Comparison of ENCODE assay signal across 34 cellular contexts in the genomic region with DNA sequence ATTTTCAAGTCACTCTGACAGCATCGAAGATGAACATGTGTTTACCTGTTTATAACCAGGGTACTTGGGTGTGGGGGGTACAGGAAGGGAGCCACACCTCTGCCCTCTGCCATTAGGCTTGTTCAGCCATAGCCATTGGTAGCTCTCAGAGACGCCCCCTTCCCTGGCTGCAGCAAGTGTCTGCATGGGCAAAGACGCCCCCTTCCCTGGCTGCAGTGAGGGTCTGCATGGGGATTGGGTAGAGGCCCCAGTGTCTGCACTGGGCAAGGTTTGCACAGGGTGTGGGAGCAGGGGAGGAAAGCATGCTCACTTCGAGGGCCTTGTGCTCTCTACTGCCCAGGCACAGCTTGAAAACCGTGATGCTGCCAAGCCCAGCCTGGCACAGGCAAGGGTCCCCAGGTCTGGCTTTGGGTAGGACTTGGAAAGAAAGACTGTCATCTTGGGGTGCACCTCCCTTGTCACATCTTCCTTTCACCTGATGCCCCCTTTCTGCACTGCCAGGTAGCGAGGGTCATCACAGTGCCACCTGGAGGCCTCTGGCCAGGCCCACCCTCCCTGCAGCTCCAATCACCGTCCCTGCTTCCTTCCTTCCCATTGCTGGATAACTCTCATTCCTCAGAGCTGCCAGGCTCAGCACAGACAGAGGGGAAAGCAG. TPM values are rescaled to one million over a fixed set of nuclear protein-coding genes. Genes with fewer than 3 reads are reported as not detected.
A peak's percentile ranks its signal among the peaks of the same experiment; 100 is the strongest.
DNase-seq lines count a peak whose midpoint lies in the region; ATAC-seq, FAIRE-seq and TF ChIP-seq lines count a peak whose summit lies in the region.
"Had no signal": no experiment of that assay in that cellular context is flagged by ENCODE, and none has a peak within 500 bp of the region (broad histone marks: within the 10 kb centered on the region; RNA-seq: fewer than 3 reads in every experiment).

No MANE protein-coding gene starts in this region.

- no peak overlapping the region for H3K23ac ChIP-seq in neuronal stem cell (ENCODE audit: low read depth, low read length, poor library complexity)

- no peaks in the 10 kb centered on the region for H3K79me2 ChIP-seq in HCT116 (ENCODE audit: insufficient read depth, low read length)
- no peaks in the 10 kb centered on the region for H3K79me2 ChIP-seq in GM12878 (ENCODE audit: control insufficient read depth, insufficient read depth, low read length)
- no peaks in the 10 kb centered on the region for H3K79me2 ChIP-seq in GM23248 (ENCODE audit: insufficient read depth)
- H3K79me2 ChIP-seq: hepatocyte had no signal

- in situ Hi-C loops in GM12878 (cut with MboI) = no loop called here
- in situ Hi-C loops in GM23248 (cut with MboI) = no loop called here

- ATAC-seq in HCT116 (peak; percentile 61), GM12878 (0 out of 3 replicates have a peak, but pooled peaks have one; percentile 22)
- ATAC-seq: activated T-helper 17 cell treated with anti-CD3 and anti-CD28 coated beads, Interleukin-2, amount 50 U/mL, for 72 hours; body of pancreas; gastroesophageal sphincter; left cardiac atrium had no signal

- H4K91ac ChIP-seq in neuronal stem cell (ENCODE audit: low read depth, low read length, poor library complexity) = no peak overlapping the region

- H3K27me3 Mint-ChIP-seq in T-helper 2 cell treated with Interferon-gamma antibody and Interleukin-4, amounts not matched to agents 5 μg/mL and 100 μg/mL, for 36 hours (ENCODE audit: low read depth) = no peaks in the 10 kb centered on the region
- H3K27me3 Mint-ChIP-seq: activated CD4-positive, alpha-beta memory T cell treated with anti-CD3 and anti-CD28 coated beads for 36 hours; activated T-helper 17 cell treated with anti-CD3 and anti-CD28 coated beads, Interleukin-2, amount 50 U/mL, for 72 hours; central memory CD8-positive, alpha-beta T cell had no signal

- TF ChIP-seq CTCF in HCT116 (IDR thresholded peaks at IDR 0.05 in 2 of 3, conservative IDR thresholded peaks at IDR 0.05 in 1 of 3; ENCODE audit: borderline replicate concordance in 1 of 3, insufficient read depth in 1 of 3, low read depth in 2 of 3, low read length in 2 of 3) (peak; percentile 16 to 29 (median 26); a peak in 4 of 6 replicates), GM12878 (IDR thresholded peaks at IDR 0.05 in 2 of 3, conservative IDR thresholded peaks at IDR 0.05 in 1 of 3; ENCODE audit: control insufficient read depth in 2 of 3, extremely low read depth in 1 of 3, insufficient read depth in 1 of 3, low read depth in 3 of 3, low read length in 3 of 3) (0 out of 6 replicates have a peak, but pooled peaks of 1 of the 3 experiments have one; percentile 10)

- H3K36me3 ChIP-seq in HCT116 (ENCODE audit: control insufficient read depth in 1 of 2, insufficient read depth in 2 of 2, low read length in 2 of 2) (no peaks in the 10 kb centered on the region), GM12878 (ENCODE audit: control insufficient read depth in 2 of 2, insufficient read depth in 2 of 2, low read length in 1 of 2) (no peaks in the 10 kb centered on the region), neuronal stem cell (replicated peaks in 1 of 2; ENCODE audit: control insufficient read depth in 2 of 2, insufficient read depth in 2 of 2, low read length in 2 of 2) (no peaks in the 10 kb centered on the region), GM23248 (ENCODE audit: low read depth) (no peaks in the 10 kb centered on the region)
- H3K36me3 ChIP-seq: gastroesophageal sphincter, ovary had no signal

- H3K14ac ChIP-seq in neuronal stem cell (ENCODE audit: low read length) = peak overlapping the region; percentile 47

- POLR2A ChIA-PET in HCT116 (lab: Charles Lee) = no interaction called here
- POLR2A ChIA-PET in GM12878 (lab: Charles Lee) = no interaction called here

- CTCF ChIA-PET in HCT116 (lab: Charles Lee) = no interaction called here
- CTCF ChIA-PET in GM12878 (lab: Yijun Ruan, JAX) = interaction anchor here (1.4 kb wide), 1 partner anchor 42 kb away, joined by 3 read pairs; no protein-coding TSS in a partner anchor

- H3K4me3 ChIP-seq in HCT116 (replicated peaks in 1 of 2; ENCODE audit: low read depth in 1 of 2, low read length in 2 of 2) = no peak overlapping the region
- no peak overlapping the region for H3K4me3 ChIP-seq in GM12878
- no peak overlapping the region for H3K4me3 ChIP-seq in neuronal stem cell (ENCODE audit: low read length in 2 of 2)
- no peak overlapping the region for H3K4me3 ChIP-seq in GM23248
- H3K4me3 ChIP-seq: body of pancreas, gastroesophageal sphincter, hepatocyte, ovary had no signal

- H3K4me1 ChIP-seq in HCT116 (ENCODE audit: control insufficient read depth in 1 of 2, insufficient read depth in 2 of 2, low read length in 2 of 2) (no peaks in the 10 kb centered on the region), GM12878 (ENCODE audit: control insufficient read depth, insufficient read depth, low read length) (no peaks in the 10 kb centered on the region), neuronal stem cell (ENCODE audit: control insufficient read depth in 2 of 2, insufficient read depth in 1 of 2, low read depth in 1 of 2, low read length in 2 of 2) (no peaks in the 10 kb centered on the region), GM23248 (ENCODE audit: insufficient read depth) (no peaks in the 10 kb centered on the region)
- H3K4me1 ChIP-seq: body of pancreas, gastroesophageal sphincter had no signal

- H3F3A ChIP-seq in GM23248 (ENCODE audit: insufficient read depth) = no peaks in the 10 kb centered on the region

- peaks cover 4% of the 10 kb centered on the region for H3K4me1 Mint-ChIP-seq in T-helper 2 cell treated with Interferon-gamma antibody and Interleukin-4, amounts not matched to agents 5 μg/mL and 100 μg/mL, for 36 hours (ENCODE audit: low read depth)
- H3K4me1 Mint-ChIP-seq: activated T-helper 17 cell treated with anti-CD3 and anti-CD28 coated beads, Interleukin-2, amount 50 U/mL, for 72 hours; central memory CD8-positive, alpha-beta T cell; immature natural killer cell; nephron had no signal

- no peak overlapping the region for H2BK12ac ChIP-seq in neuronal stem cell (ENCODE audit: low read length)

- DNase-seq in T-helper 2 cell treated with Interferon-gamma antibody and Interleukin-4, amounts not matched to agents 5 μg/mL and 100 μg/mL, for 36 hours (ENCODE audit: low spot score) = peak; percentile 1
- DNase-seq in T-helper 2 cell = no peak
- DNase-seq in HCT116 (ENCODE audit: low read depth, low spot score) = no peak
- DNase-seq in GM12878 (ENCODE audit: low read depth, low spot score) = no peak
- no peak for DNase-seq in neuronal stem cell (ENCODE audit: low spot score)
- no peak for DNase-seq in GM23248
- DNase-seq in SIG-M5 (lab: John Stamatoyannopoulos, UW) = no peak
- no peak for DNase-seq in NCI-H345 (lab: John Stamatoyannopoulos, UW)
- DNase-seq: 8988T; activated CD4-positive, alpha-beta memory T cell treated with anti-CD3 and anti-CD28 coated beads for 36 hours; activated CD4-positive, CD25-positive, alpha-beta regulatory T cell treated with anti-CD3 and anti-CD28 coated beads, Interleukin-2, amount 50 U/mL, for 72 hours; activated naive CD4-positive, alpha-beta T cell treated with anti-CD3 and anti-CD28 coated beads, Interleukin-2, amount 50 U/mL, for 16 hours; body of pancreas; Calu3; DMS79; GF-D8; HCEC 1CT; immature natural killer cell; left cardiac atrium; NCI-H146; NCI-H2107; ovary; SHP77 treated with DMSO at 0.1 percent for 48 hours; stimulated activated naive CD4-positive, alpha-beta T cell; SW 1271 had no signal

- no peak for FAIRE-seq in GM12878 (lab: Jason Lieb, UNC)
- FAIRE-seq: endothelial cell of umbilical vein, RCC 7860, urothelium cell line had no signal

- no peak overlapping the region for H4K8ac ChIP-seq in neuronal stem cell (ENCODE audit: low read depth, low read length)

- TF ChIP-seq EP300 in GM12878 (IDR thresholded peaks at IDR 0.05; ENCODE audit: borderline replicate concordance in 1 of 2, control insufficient read depth in 1 of 2, low read depth in 2 of 2, low read length in 2 of 2) = no peak

- BruUV-seq in HCT116 (replicated peaks; lab: Mats Ljungman, UMichigan) (no TSS peak), GM12878 (replicated peaks; lab: Mats Ljungman, UMichigan) (no TSS peak)

- TF ChIP-seq RAD21 in HCT116 (IDR thresholded peaks at IDR 0.05; ENCODE audit: low read depth) (no peak), GM12878 (IDR thresholded peaks at IDR 0.05; ENCODE audit: insufficient read depth, low read depth, low read length) (no peak)

- H2BK15ac ChIP-seq in neuronal stem cell (ENCODE audit: low read length) = no peak overlapping the region

- TF ChIP-seq POLR2A in HCT116 (IDR thresholded peaks at IDR 0.05; ENCODE audit: borderline replicate concordance, extremely low read depth, insufficient read depth, insufficient read length) = no peak
- TF ChIP-seq POLR2A in GM12878 (IDR thresholded peaks at IDR 0.05; ENCODE audit: low read depth, low read length) = no peak

- H3K27ac ChIP-seq in HCT116 (ENCODE audit: low read depth, low read length) (no peak overlapping the region), GM12878 (ENCODE audit: control insufficient read depth, insufficient read depth) (no peak overlapping the region), neuronal stem cell (replicated peaks; ENCODE audit: low read length) (no peak overlapping the region), GM23248 (no peak overlapping the region)
- H3K27ac ChIP-seq: body of pancreas, gastroesophageal sphincter, hepatocyte, ovary had no signal

- H2BK5ac ChIP-seq in neuronal stem cell (ENCODE audit: low read length) = no peak overlapping the region

- no peak overlapping the region for H2BK120ac ChIP-seq in neuronal stem cell (ENCODE audit: low read depth, low read length)

- H2AFZ ChIP-seq in HCT116 (ENCODE audit: low read depth, low read length, poor library complexity, severe bottlenecking) (no peak overlapping the region), GM12878 (ENCODE audit: control insufficient read depth, low read depth, low read length) (no peak overlapping the region), neuronal stem cell (ENCODE audit: low read length) (no peak overlapping the region), GM23248 (no peak overlapping the region)
- H2AFZ ChIP-seq: hepatocyte had no signal

- H3K4me2 ChIP-seq in HCT116 (ENCODE audit: low read length) = no peak overlapping the region
- H3K4me2 ChIP-seq in GM12878 (ENCODE audit: control insufficient read depth, insufficient read depth) = no peak overlapping the region
- H3K4me2 ChIP-seq in neuronal stem cell (ENCODE audit: insufficient read depth, low read length, poor library complexity, severe bottlenecking) = no peak overlapping the region
- no peak overlapping the region for H3K4me2 ChIP-seq in GM23248 (ENCODE audit: unreplicated experiment)
- H3K4me2 ChIP-seq: hepatocyte had no signal

- no peak overlapping the region for H3K4ac ChIP-seq in neuronal stem cell (ENCODE audit: low read length)

- no peaks in the 10 kb centered on the region for H3K36me3 Mint-ChIP-seq in T-helper 2 cell treated with Interferon-gamma antibody and Interleukin-4, amounts not matched to agents 5 μg/mL and 100 μg/mL, for 36 hours (ENCODE audit: low read depth)
- H3K36me3 Mint-ChIP-seq: activated CD4-positive, alpha-beta memory T cell treated with anti-CD3 and anti-CD28 coated beads for 36 hours; immature natural killer cell had no signal

- no peak overlapping the region for H2AK5ac ChIP-seq in neuronal stem cell (ENCODE audit: low read depth, low read length)

- no peaks in the 10 kb centered on the region for H3K9me2 ChIP-seq in HCT116 (ENCODE audit: insufficient read depth)
- H3K9me2 ChIP-seq in GM23248 (ENCODE audit: insufficient read depth) = no peaks in the 10 kb centered on the region

- SMC1A ChIA-PET in GM12878 (lab: Charles Lee; ENCODE audit: uncharacterized antibody, unreplicated experiment) = interaction anchor here (1.2 kb wide), 1 partner anchor 76 kb away, joined by 4 read pairs; no protein-coding TSS in a partner anchor

- H3K9me3 Mint-ChIP-seq in T-helper 2 cell treated with Interferon-gamma antibody and Interleukin-4, amounts not matched to agents 5 μg/mL and 100 μg/mL, for 36 hours = no peaks in the 10 kb centered on the region
- H3K9me3 Mint-ChIP-seq: activated CD4-positive, alpha-beta memory T cell treated with anti-CD3 and anti-CD28 coated beads for 36 hours; activated T-helper 17 cell treated with anti-CD3 and anti-CD28 coated beads, Interleukin-2, amount 50 U/mL, for 72 hours; central memory CD8-positive, alpha-beta T cell; immature natural killer cell; nephron had no signal

- no peak overlapping the region for H3K4me3 Mint-ChIP-seq in T-helper 2 cell treated with Interferon-gamma antibody and Interleukin-4, amounts not matched to agents 5 μg/mL and 100 μg/mL, for 36 hours
- H3K4me3 Mint-ChIP-seq: activated CD4-positive, alpha-beta memory T cell treated with anti-CD3 and anti-CD28 coated beads for 36 hours; activated T-helper 17 cell treated with anti-CD3 and anti-CD28 coated beads, Interleukin-2, amount 50 U/mL, for 72 hours; central memory CD8-positive, alpha-beta T cell; immature natural killer cell; nephron had no signal

- H3K27me3 ChIP-seq in HCT116 (ENCODE audit: insufficient read depth, low read length) (no peaks in the 10 kb centered on the region), GM12878 (replicated peaks in 1 of 2; ENCODE audit: control insufficient read depth in 2 of 2, insufficient read depth in 2 of 2, low read length in 1 of 2) (no peaks in the 10 kb centered on the region), neuronal stem cell (ENCODE audit: control insufficient read depth in 3 of 3, insufficient read depth in 3 of 3, low read depth in 1 of 3, low read length in 3 of 3) (no peaks in the 10 kb centered on the region), GM23248 (replicated peaks; ENCODE audit: insufficient read depth) (no peaks in the 10 kb centered on the region)
- H3K27me3 ChIP-seq: body of pancreas, gastroesophageal sphincter, hepatocyte, ovary had no signal

- H3K18ac ChIP-seq in neuronal stem cell (ENCODE audit: low read length) = no peak overlapping the region

- H4K20me1 ChIP-seq in HCT116 (ENCODE audit: insufficient read depth) (no peaks in the 10 kb centered on the region), GM12878 (ENCODE audit: control insufficient read depth, insufficient read depth) (no peaks in the 10 kb centered on the region), GM23248 (ENCODE audit: insufficient read depth) (no peaks in the 10 kb centered on the region)

- intact Hi-C loops in HCT116 (cut with micrococcal nuclease) = no loop called here
- intact Hi-C loops in GM12878 (cut with micrococcal nuclease; ENCODE audit: unreplicated experiment) = loop anchor here (2.0 kb wide), 1 partner anchor 21 kb away; no protein-coding TSS in a partner anchor

- H3K9ac ChIP-seq in HCT116 (ENCODE audit: low read length) (no peak overlapping the region), GM12878 (ENCODE audit: control insufficient read depth, insufficient read depth, low read length) (no peak overlapping the region), neuronal stem cell (ENCODE audit: low read depth, low read length, poor library complexity) (peak overlapping the region; percentile 32), GM23248 (no peak overlapping the region)

- no peaks in the 10 kb centered on the region for H3K79me1 ChIP-seq in neuronal stem cell (ENCODE audit: low read depth, low read length)

- RAD21 ChIA-PET in HCT116 (lab: Charles Lee; ENCODE audit: low non-redundant PET in 1 of 2, low total read pairs in 2 of 2, uncharacterized antibody in 2 of 2, unreplicated experiment in 2 of 2) (no interaction called here), GM12878 (lab: Charles Lee; ENCODE audit: unreplicated experiment) (no interaction called here)

- H3K9me3 ChIP-seq in HCT116 (ENCODE audit: control insufficient read depth in 1 of 2, insufficient read depth in 1 of 2, low read depth in 1 of 2, low read length in 2 of 2) (no peaks in the 10 kb centered on the region), GM12878 (replicated peaks; ENCODE audit: control insufficient read depth, insufficient read depth, low read length) (no peaks in the 10 kb centered on the region), neuronal stem cell (replicated peaks in 1 of 2; ENCODE audit: control insufficient read depth in 2 of 2, insufficient read depth in 1 of 2, low read depth in 1 of 2, low read length in 2 of 2) (no peaks in the 10 kb centered on the region), GM23248 (ENCODE audit: low read depth) (no peaks in the 10 kb centered on the region)
- H3K9me3 ChIP-seq: body of pancreas, gastroesophageal sphincter, ovary had no signal

- 25% methylated on average over 7 of the region's 7 CpGs for WGBS in GM12878 (ENCODE audit: insufficient coverage, insufficient replicate concordance, low lambda C conversion rate, missing lambda C conversion rate)
- no CpG with 5 or more reads among the region's 7 CpGs for WGBS in neuronal stem cell (ENCODE audit: extremely low coverage in 2 of 2, insufficient read length in 2 of 2, insufficient replicate concordance in 1 of 2), 2 donors
- 53 to 71% methylated on average over 7 of the region's 7 CpGs for WGBS in GM23248 (ENCODE audit: low coverage in 1 of 2, low lambda C conversion rate in 2 of 2, missing lambda C conversion rate in 2 of 2), 2 experiments

- H3K27ac Mint-ChIP-seq in T-helper 2 cell treated with Interferon-gamma antibody and Interleukin-4, amounts not matched to agents 5 μg/mL and 100 μg/mL, for 36 hours = no peak overlapping the region
- H3K27ac Mint-ChIP-seq: activated CD4-positive, alpha-beta memory T cell treated with anti-CD3 and anti-CD28 coated beads for 36 hours; activated T-helper 17 cell treated with anti-CD3 and anti-CD28 coated beads, Interleukin-2, amount 50 U/mL, for 72 hours; immature natural killer cell; nephron had no signal

RNA-seq across cellular contexts. Expression of gene TMEM225B, which starts 3.7 kb away (rescaled TPM):
- total RNA-seq in HCT116 (2021; ENCODE audit: unreplicated experiment) (3.1 TPM), GM12878 (2014; rRNA removed) (0.60 and 0.62 TPM in 2 replicates), GM12878 (2014; rRNA removed; fragmentation: Illumina TruSeq; extraction: Trizol) (0.23 and 0.31 TPM in 2 replicates), GM12878 (2021) (0.26 and 0.45 TPM in 2 replicates)
- 2.0 and 2.6 TPM in 2 replicates for polyA plus RNA-seq in HCT116 (2012)
- total RNA-seq in GM12878 (2013; cell fraction: nucleolus; rRNA removed) = 1.1 and 1.9 TPM in 2 replicates
- 0.60 TPM for polyA plus RNA-seq in GM12878 (2011; ENCODE audit: low read depth)
- polyA plus RNA-seq in GM12878 (2011; rRNA removed) (1.4 and 1.9 TPM in 2 replicates), GM12878 (2014; fragmentation: Illumina TruSeq; extraction: Trizol) (0.22 TPM in 1 of 2 replicates, not detected in the other), GM12878 (2014; fragmentation: Nextera tagmentation; extraction: Ambion mirVana) (under 1 TPM; 0.31 to 0.55 TPM), GM12878 (2014; rRNA removed) (0.11 and 0.85 TPM in 2 replicates), GM12878 (2016; fragmentation: Nextera tagmentation; extraction: Ambion mirVana) (under 1 TPM; 0.27 to 0.55 TPM), GM23248 (2016; fragmentation: Nextera tagmentation; extraction: Ambion mirVana) (0.24 and 0.44 TPM in 2 replicates)
- polyA plus RNA-seq in GM12878 (2011; cell fraction: cytosol; rRNA removed) = 1.3 TPM in 2 replicates
- 2.0 and 5.1 TPM in 2 replicates for polyA plus RNA-seq in GM12878 (2011; cell fraction: nucleus; rRNA removed)
- polyA plus RNA-seq in GM12878 (2012) = 0.62 and 0.68 TPM in 2 replicates
- 0.67 and 1.4 TPM in 2 replicates for polyA minus RNA-seq in GM12878 (2011; rRNA and poly(A)+ RNA removed)
- not detected in 2 replicates for polyA minus RNA-seq in GM12878 (2011; cell fraction: cytosol; rRNA and poly(A)+ RNA removed)
- 0.36 TPM in 1 of 2 replicates, not detected in the other for polyA minus RNA-seq in GM12878 (2011; cell fraction: nucleus; rRNA and poly(A)+ RNA removed)
- 1.3 TPM for polyA plus RNA-seq in neuronal stem cell (2013, experiment 1 of 2)
- polyA plus RNA-seq in neuronal stem cell (2013, experiment 2 of 2) = 1.5 TPM
- total RNA-seq in GM23248 (2014; rRNA removed; shearing (Covaris generic)) = not detected in 2 replicates
- total RNA-seq: Calu3, endothelial cell of umbilical vein, lung microvascular endothelial cell had no signal

RNA-seq across cellular contexts. Expression of gene ZSCAN25, which starts 15.0 kb away (rescaled TPM):
- 14.0 TPM for total RNA-seq in HCT116 (2021; ENCODE audit: unreplicated experiment)
- polyA plus RNA-seq in HCT116 (2012) = 5.4 and 5.8 TPM in 2 replicates
- 50.8 and 54.7 TPM in 2 replicates for total RNA-seq in GM12878 (2013; cell fraction: nucleolus; rRNA removed)
- 11.1 and 11.4 TPM in 2 replicates for total RNA-seq in GM12878 (2014; rRNA removed)
- total RNA-seq in GM12878 (2014; rRNA removed; fragmentation: Illumina TruSeq; extraction: Trizol) = 8.0 and 8.3 TPM in 2 replicates
- total RNA-seq in GM12878 (2021) = 11.4 and 14.5 TPM in 2 replicates
- 4.1 TPM for polyA plus RNA-seq in GM12878 (2011; ENCODE audit: low read depth)
- 14.9 and 15.6 TPM in 2 replicates for polyA plus RNA-seq in GM12878 (2011; rRNA removed)
- polyA plus RNA-seq in GM12878 (2011; cell fraction: cytosol; rRNA removed) = 14.0 and 15.4 TPM in 2 replicates
- polyA plus RNA-seq in GM12878 (2011; cell fraction: nucleus; rRNA removed) = 22.0 and 25.2 TPM in 2 replicates
- 5.0 and 6.6 TPM in 2 replicates for polyA plus RNA-seq in GM12878 (2012)
- 4.7 and 6.4 TPM in 2 replicates for polyA plus RNA-seq in GM12878 (2014; fragmentation: Illumina TruSeq; extraction: Trizol)
- under 1 TPM; 0.79 to 0.98 TPM for polyA plus RNA-seq in GM12878 (2014; fragmentation: Nextera tagmentation; extraction: Ambion mirVana)
- polyA plus RNA-seq in GM12878 (2014; rRNA removed) = 8.8 and 9.5 TPM in 2 replicates
- 10 to 100 TPM in 1 of 2 experiments, 1 to 10 TPM in 1; 9.8 to 10.1 TPM for polyA plus RNA-seq in GM12878 (2016; fragmentation: Nextera tagmentation; extraction: Ambion mirVana)
- polyA minus RNA-seq in GM12878 (2011; rRNA and poly(A)+ RNA removed) = 36.6 and 51.0 TPM in 2 replicates
- polyA minus RNA-seq in GM12878 (2011; cell fraction: cytosol; rRNA and poly(A)+ RNA removed) = 5.3 and 6.4 TPM in 2 replicates
- 29.3 and 56.6 TPM in 2 replicates for polyA minus RNA-seq in GM12878 (2011; cell fraction: nucleus; rRNA and poly(A)+ RNA removed)
- polyA plus RNA-seq in neuronal stem cell (2013, experiment 1 of 2) = 5.5 TPM
- polyA plus RNA-seq in neuronal stem cell (2013, experiment 2 of 2) = 5.9 TPM
- 7.2 and 9.7 TPM in 2 replicates for total RNA-seq in GM23248 (2014; rRNA removed; shearing (Covaris generic))
- 6.4 and 6.5 TPM in 2 replicates for polyA plus RNA-seq in GM23248 (2016; fragmentation: Nextera tagmentation; extraction: Ambion mirVana)

RNA-seq across cellular contexts. Expression of gene ZNF655, which starts 43.3 kb away (rescaled TPM):
- total RNA-seq in HCT116 (2021; ENCODE audit: unreplicated experiment) (45.0 TPM), GM12878 (2014; rRNA removed) (54.3 and 57.2 TPM in 2 replicates), GM12878 (2014; rRNA removed; fragmentation: Illumina TruSeq; extraction: Trizol) (52.9 and 54.2 TPM in 2 replicates), GM12878 (2021) (43.7 and 43.8 TPM in 2 replicates)
- polyA plus RNA-seq in HCT116 (2012) = 32.8 and 37.3 TPM in 2 replicates
- total RNA-seq in GM12878 (2013; cell fraction: nucleolus; rRNA removed) = 323 and 325 TPM in 2 replicates
- 24.4 TPM for polyA plus RNA-seq in GM12878 (2011; ENCODE audit: low read depth)
- polyA plus RNA-seq in GM12878 (2011; rRNA removed) (107 and 133 TPM in 2 replicates), GM12878 (2014; fragmentation: Illumina TruSeq; extraction: Trizol) (61.2 and 80.1 TPM in 2 replicates), GM12878 (2014; fragmentation: Nextera tagmentation; extraction: Ambion mirVana) (10 to 100 TPM; 14.5 to 21.4 TPM), GM12878 (2014; rRNA removed) (75.1 and 76.0 TPM in 2 replicates), GM12878 (2016; fragmentation: Nextera tagmentation; extraction: Ambion mirVana) (10 to 100 TPM; 52.1 to 52.7 TPM), GM23248 (2016; fragmentation: Nextera tagmentation; extraction: Ambion mirVana) (36.5 and 37.2 TPM in 2 replicates)
- polyA plus RNA-seq in GM12878 (2011; cell fraction: cytosol; rRNA removed) = 71.5 and 86.9 TPM in 2 replicates
- 173 and 184 TPM in 2 replicates for polyA plus RNA-seq in GM12878 (2011; cell fraction: nucleus; rRNA removed)
- 34.9 and 40.6 TPM in 2 replicates for polyA plus RNA-seq in GM12878 (2012)
- polyA minus RNA-seq in GM12878 (2011; rRNA and poly(A)+ RNA removed) = 76.9 and 90.5 TPM in 2 replicates
- 22.1 and 28.3 TPM in 2 replicates for polyA minus RNA-seq in GM12878 (2011; cell fraction: cytosol; rRNA and poly(A)+ RNA removed)
- polyA minus RNA-seq in GM12878 (2011; cell fraction: nucleus; rRNA and poly(A)+ RNA removed) = 73.3 and 96.1 TPM in 2 replicates
- polyA plus RNA-seq in neuronal stem cell (2013, experiment 1 of 2) = 27.3 TPM
- polyA plus RNA-seq in neuronal stem cell (2013, experiment 2 of 2) = 27.7 TPM
- 54.6 and 70.0 TPM in 2 replicates for total RNA-seq in GM23248 (2014; rRNA removed; shearing (Covaris generic))
- total RNA-seq: Calu3 had no signal

RNA-seq across cellular contexts. Expression of gene FAM200A, which starts 49.9 kb away (rescaled TPM):
- 4.7 TPM for total RNA-seq in HCT116 (2021; ENCODE audit: unreplicated experiment)
- 1.8 and 2.9 TPM in 2 replicates for polyA plus RNA-seq in HCT116 (2012)
- total RNA-seq in GM12878 (2013; cell fraction: nucleolus; rRNA removed) = 14.0 and 14.3 TPM in 2 replicates
- total RNA-seq in GM12878 (2014; rRNA removed) = 5.6 and 7.6 TPM in 2 replicates
- total RNA-seq in GM12878 (2014; rRNA removed; fragmentation: Illumina TruSeq; extraction: Trizol) = 7.6 and 8.0 TPM in 2 replicates
- 4.0 and 4.1 TPM in 2 replicates for total RNA-seq in GM12878 (2021)
- polyA plus RNA-seq in GM12878 (2011; ENCODE audit: low read depth) = 1.8 TPM
- polyA plus RNA-seq in GM12878 (2011; rRNA removed) = 7.6 and 11.4 TPM in 2 replicates
- 3.9 and 4.2 TPM in 2 replicates for polyA plus RNA-seq in GM12878 (2011; cell fraction: cytosol; rRNA removed)
- 2.1 and 2.4 TPM in 2 replicates for polyA plus RNA-seq in GM12878 (2011; cell fraction: nucleus; rRNA removed)
- 2.3 and 4.2 TPM in 2 replicates for polyA plus RNA-seq in GM12878 (2012)
- 7.4 and 9.6 TPM in 2 replicates for polyA plus RNA-seq in GM12878 (2014; fragmentation: Illumina TruSeq; extraction: Trizol)
- 1 to 10 TPM; 2.7 to 3.1 TPM for polyA plus RNA-seq in GM12878 (2014; fragmentation: Nextera tagmentation; extraction: Ambion mirVana)
- 4.8 and 6.4 TPM in 2 replicates for polyA plus RNA-seq in GM12878 (2014; rRNA removed)
- polyA plus RNA-seq in GM12878 (2016; fragmentation: Nextera tagmentation; extraction: Ambion mirVana) = 1 to 10 TPM; 6.6 to 9.0 TPM
- 2.7 and 3.1 TPM in 2 replicates for polyA minus RNA-seq in GM12878 (2011; rRNA and poly(A)+ RNA removed)
- polyA minus RNA-seq in GM12878 (2011; cell fraction: cytosol; rRNA and poly(A)+ RNA removed) = 2.5 TPM in 2 replicates
- 3.7 and 5.5 TPM in 2 replicates for polyA minus RNA-seq in GM12878 (2011; cell fraction: nucleus; rRNA and poly(A)+ RNA removed)
- polyA plus RNA-seq in neuronal stem cell (2013, experiment 1 of 2) = 8.0 TPM
- polyA plus RNA-seq in neuronal stem cell (2013, experiment 2 of 2) = 7.9 TPM
- 6.2 and 9.2 TPM in 2 replicates for total RNA-seq in GM23248 (2014; rRNA removed; shearing (Covaris generic))
- polyA plus RNA-seq in GM23248 (2016; fragmentation: Nextera tagmentation; extraction: Ambion mirVana) = 6.2 and 8.2 TPM in 2 replicates
